1 cellular context compared by ENCODE assay signal in genomic region chr16:85005278-85006069, GRCh38.
TF ChIP-seq lines count a peak whose summit lies in the region.

No MANE protein-coding gene starts in this region.

TF ChIP-seq in SK-N-SH, 30 proteins besides CTCF, POLR2A, EP300 and RAD21 (continued from another document):
- TF ChIP-seq USF2 (IDR thresholded peaks at IDR 0.05; ENCODE audit: borderline replicate concordance, low read depth, low read length): no peak
- no peak for TF ChIP-seq FOXM1 (IDR thresholded peaks at IDR 0.05; ENCODE audit: low read depth)
